In the genomic region with DNA sequence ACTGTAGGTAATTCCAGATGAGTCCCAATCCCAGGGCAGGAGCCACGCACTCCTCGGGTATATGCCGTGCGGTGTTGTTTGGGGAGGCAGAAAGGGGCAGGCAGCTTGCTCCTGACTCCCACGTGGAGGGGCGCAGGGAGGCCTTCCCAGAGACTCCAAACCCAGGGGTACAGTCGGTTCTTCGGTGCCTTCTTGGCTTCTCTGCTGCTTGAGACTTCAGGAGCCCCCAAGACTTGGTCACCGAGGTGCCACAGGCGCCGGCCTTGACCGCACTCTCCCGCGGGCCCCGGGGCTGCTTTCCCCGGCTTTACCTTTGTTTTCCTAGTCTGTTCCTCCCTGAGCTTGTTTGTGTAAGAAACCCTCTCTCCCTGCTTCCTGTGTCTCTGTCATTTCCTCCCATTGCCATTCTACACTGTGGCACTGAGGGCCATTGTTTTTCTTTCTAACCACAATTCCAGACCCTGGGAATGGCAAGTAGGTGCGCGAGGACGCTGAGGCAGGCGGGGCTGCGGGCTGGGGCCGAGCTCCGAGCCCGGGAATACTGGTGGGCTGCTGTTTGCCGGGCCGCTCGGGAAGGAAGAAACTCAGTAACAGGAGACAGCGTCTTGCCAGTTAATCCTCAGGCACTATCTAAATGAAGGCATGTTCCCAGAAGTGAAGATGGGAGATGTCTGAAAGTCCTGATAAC, we compare ENCODE assay signal across 16 cellular contexts.
A peak's percentile ranks its signal among the peaks of the same experiment; 100 is the strongest.
DNase-seq lines count a peak whose midpoint lies in the region; ATAC-seq, FAIRE-seq and TF ChIP-seq lines count a peak whose summit lies in the region.
"Had no signal": no experiment of that assay in that cellular context is flagged by ENCODE, and none has a peak within 500 bp of the region (broad histone marks: within the 10 kb centered on the region; RNA-seq: fewer than 3 reads in every experiment).

No MANE protein-coding gene starts in this region.

- no peaks in the 10 kb centered on the region for H4K20me1 ChIP-seq in endothelial cell of umbilical vein (replicated peaks; ENCODE audit: control insufficient read depth, extremely low read depth, insufficient read depth, low read length)

- H3K27me3 ChIP-seq in left ventricle myocardium inferior (ENCODE audit: low read depth) (peaks cover 6% of the 10 kb centered on the region), heart left ventricle (peaks cover 0 to 17% (median 0%) of the 10 kb centered on the region in 9 donors), endothelial cell of umbilical vein (ENCODE audit: control insufficient read depth in 2 of 2, insufficient read depth in 2 of 2, low read length in 2 of 2) (peaks cover 4 to 29% of the 10 kb centered on the region in 2 experiments), ascending aorta (no peaks in the 10 kb centered on the region), WERI-Rb-1 (ENCODE audit: insufficient read depth, low read depth, severe bottlenecking) (no peaks in the 10 kb centered on the region)

- intact Hi-C loops in left ventricle myocardium inferior (cut with micrococcal nuclease): no loop called here
- intact Hi-C loops in heart left ventricle (cut with DNase I): loop anchor here in 1 of 10 donors (10.0 kb wide), 1 partner anchor 169 kb away; no protein-coding TSS in a partner anchor
- intact Hi-C loops in endothelial cell of umbilical vein (cut with micrococcal nuclease): loop anchor here (1.0 to 2.0 kb wide), 3 partner anchors 54 to 215 kb away; a partner anchor contains a TSS
- intact Hi-C loops in ascending aorta (cut with DNase I): no loop called here

- peak overlapping the region; percentile 60 for H3K4me3 Mint-ChIP-seq in mesothelial cell of epicardium
- H3K4me3 Mint-ChIP-seq: activated B cell treated with CpG ODN at 0.5 μM for 24 hours had no signal

- CTCF ChIA-PET in endothelial cell of umbilical vein (lab: Charles Lee): interaction anchor here (0.8 to 0.9 kb wide), 2 partner anchors 13 kb away, joined by 3 to 4 read pairs; no protein-coding TSS in a partner anchor

- H3K9me3 Mint-ChIP-seq in mesothelial cell of epicardium: no peaks in the 10 kb centered on the region
- H3K9me3 Mint-ChIP-seq: activated B cell treated with CpG ODN at 0.5 μM for 24 hours had no signal

- dilution Hi-C loops in endothelial cell of umbilical vein (cut with MboI; ENCODE audit: extremely low pct_ligation_motif_present, low sequenced_read_pairs): no loop called here

- TF ChIP-seq CTCF in left ventricle myocardium inferior (IDR thresholded peaks at IDR 0.05; ENCODE audit: borderline replicate concordance) (no peak), heart left ventricle (IDR thresholded peaks at IDR 0.05) (no peak), endothelial cell of umbilical vein (IDR thresholded peaks at IDR 0.05; ENCODE audit: extremely low read depth in 1 of 2, insufficient read depth in 1 of 2, low read depth in 1 of 2, low read length in 2 of 2) (no peak), mesothelial cell of epicardium (IDR thresholded peaks at IDR 0.05; ENCODE audit: unreplicated experiment) (no peak), ascending aorta (IDR thresholded peaks at IDR 0.05) (no peak), WERI-Rb-1 (IDR thresholded peaks at IDR 0.05; ENCODE audit: low read depth, low read length) (no peak)

- peak overlapping the region; percentile 93 for H3K4me2 ChIP-seq in endothelial cell of umbilical vein (ENCODE audit: insufficient read depth, low read length)
- H3K4me2 ChIP-seq: A549 had no signal

- no peaks in the 10 kb centered on the region for H3K9me3 ChIP-seq in left ventricle myocardium inferior (replicated peaks)
- no peaks in the 10 kb centered on the region for H3K9me3 ChIP-seq in heart left ventricle
- H3K9me3 ChIP-seq in endothelial cell of umbilical vein (replicated peaks; ENCODE audit: control insufficient read depth, insufficient read depth, low read length): no peaks in the 10 kb centered on the region
- H3K9me3 ChIP-seq in ascending aorta: no peaks in the 10 kb centered on the region
- no peaks in the 10 kb centered on the region for H3K9me3 ChIP-seq in WERI-Rb-1 (ENCODE audit: severe bottlenecking)
- H3K9me3 ChIP-seq: A549, tibial nerve had no signal

- peak overlapping the region; percentile 30 for H3K27ac ChIP-seq in left ventricle myocardium inferior (replicated peaks)
- no peak overlapping the region for H3K27ac ChIP-seq in heart left ventricle
- H3K27ac ChIP-seq in endothelial cell of umbilical vein (ENCODE audit: insufficient read depth, low read depth, low read length): peak overlapping the region; percentile 28
- H3K27ac ChIP-seq in ascending aorta: no peak overlapping the region
- H3K27ac ChIP-seq in WERI-Rb-1: no peak overlapping the region
- H3K27ac ChIP-seq: A549, SK-N-MC, tibial nerve had no signal

- peak overlapping the region; percentile 11 for H3K9ac ChIP-seq in endothelial cell of umbilical vein (replicated peaks; ENCODE audit: extremely low read depth, insufficient read depth, low read length)

- no peaks in the 10 kb centered on the region for H3K79me2 ChIP-seq in endothelial cell of umbilical vein (ENCODE audit: control insufficient read depth, insufficient read depth, low read length)

- no TSS peak for BruUV-seq in endothelial cell of umbilical vein (replicated peaks; lab: Mats Ljungman, UMichigan)

- POLR2A ChIA-PET in endothelial cell of umbilical vein (lab: Charles Lee): no interaction called here

- H3K27me3 Mint-ChIP-seq in mesothelial cell of epicardium (ENCODE audit: low read depth): peaks cover 10% of the 10 kb centered on the region

- no peak for DNase-seq in left ventricle myocardium inferior
- no peak for DNase-seq in heart left ventricle
- DNase-seq in endothelial cell of umbilical vein (ENCODE audit: low read depth, low spot score): peak; percentile 8
- DNase-seq in mesothelial cell of epicardium (ENCODE audit: low spot score in 2 of 2, unreplicated experiment in 2 of 2): peak in 1 of 2 experiments; percentile 46
- no peak for DNase-seq in AG08395 (ENCODE audit: low spot score)
- DNase-seq in ascending aorta (ENCODE audit: low spot score in 2 of 2): no peak
- DNase-seq in WERI-Rb-1: no peak
- DNase-seq: activated B cell treated with CpG ODN at 0.5 μM for 24 hours, GOT3, NCI-H146, NCI-H748 treated with DMSO at 0.1 percent for 48 hours had no signal

- peaks cover 22% of the 10 kb centered on the region for H3K4me1 Mint-ChIP-seq in mesothelial cell of epicardium
- H3K4me1 Mint-ChIP-seq: activated B cell treated with CpG ODN at 0.5 μM for 24 hours had no signal

- peak; percentile 78 for FAIRE-seq in endothelial cell of umbilical vein (lab: Jason Lieb, UNC)
- FAIRE-seq: A549, HTR-8/SVneo had no signal

- H2AFZ ChIP-seq in endothelial cell of umbilical vein (ENCODE audit: low read depth, low read length): peak overlapping the region; percentile 81

- no peak for ATAC-seq in heart left ventricle
- no peak for ATAC-seq in HG02840 (IDR thresholded peaks at IDR 0.05; ENCODE audit: low FRiP score, unreplicated experiment)
- ATAC-seq: A549 had no signal

- TF ChIP-seq POLR2A in heart left ventricle (IDR thresholded peaks at IDR 0.05) (no peak), endothelial cell of umbilical vein (IDR thresholded peaks at IDR 0.05; ENCODE audit: low read depth, low read length) (no peak)

- H3K36me3 ChIP-seq in left ventricle myocardium inferior (no peaks in the 10 kb centered on the region), heart left ventricle (no peaks in the 10 kb centered on the region), endothelial cell of umbilical vein (ENCODE audit: control insufficient read depth in 2 of 2, extremely low read depth in 1 of 2, insufficient read depth in 2 of 2, low read length in 2 of 2) (no peaks in the 10 kb centered on the region), ascending aorta (no peaks in the 10 kb centered on the region), WERI-Rb-1 (no peaks in the 10 kb centered on the region)
- H3K36me3 ChIP-seq: tibial nerve had no signal

- peak overlapping the region; percentile 64 for H3K27ac Mint-ChIP-seq in mesothelial cell of epicardium
- H3K27ac Mint-ChIP-seq: activated B cell treated with CpG ODN at 0.5 μM for 24 hours had no signal

- H3K4me3 ChIP-seq in left ventricle myocardium inferior (no peak overlapping the region), heart left ventricle (peak overlapping the region in 2 of 12 donors; percentile 10 to 12), endothelial cell of umbilical vein (replicated peaks in 1 of 3; ENCODE audit: insufficient read depth in 1 of 3, low read depth in 1 of 3, low read length in 3 of 3) (peak overlapping the region in 2 of 3 experiments; percentile 27 to 44), ascending aorta (no peak overlapping the region), WERI-Rb-1 (ENCODE audit: low read depth, low read length) (no peak overlapping the region)
- H3K4me3 ChIP-seq: A549, SK-N-MC, tibial nerve had no signal

- no peaks in the 10 kb centered on the region for H3K9me1 ChIP-seq in endothelial cell of umbilical vein (replicated peaks; ENCODE audit: control insufficient read depth, extremely low read depth, insufficient read depth, low read length)

- H3K4me1 ChIP-seq in left ventricle myocardium inferior (peaks cover 32% of the 10 kb centered on the region), heart left ventricle (peaks cover 0 to 29% (median 0%) of the 10 kb centered on the region in 12 donors), endothelial cell of umbilical vein (ENCODE audit: control insufficient read depth, extremely low read depth, insufficient read depth, low read length) (peaks cover 14% of the 10 kb centered on the region), ascending aorta (no peaks in the 10 kb centered on the region)
- H3K4me1 ChIP-seq: A549, tibial nerve had no signal

- no peaks in the 10 kb centered on the region for H3K36me3 Mint-ChIP-seq in mesothelial cell of epicardium

- WGBS in heart left ventricle, 4 donors: 53 to 64% (median 57%) methylated on average over 28 of the region's 28 CpGs

TF ChIP-seq in endothelial cell of umbilical vein, 7 proteins besides CTCF, POLR2A, EP300 and RAD21:
- TF ChIP-seq POLR2AphosphoS5 (IDR thresholded peaks at IDR 0.05; ENCODE audit: insufficient read depth, low read depth, low read length) (peak; percentile 56), MYC (IDR thresholded peaks at IDR 0.05; ENCODE audit: low read depth, low read length) (no peak), GATA2 (IDR thresholded peaks at IDR 0.05; ENCODE audit: insufficient read depth, insufficient read length, low read depth, low read length) (peak; percentile 62), JUN (IDR thresholded peaks at IDR 0.05; ENCODE audit: borderline replicate concordance, insufficient read depth, insufficient read length, low read depth) (no peak), EZH2 (IDR thresholded peaks at IDR 0.05; ENCODE audit: borderline replicate concordance, low read depth, low read length, severe bottlenecking) (no peak), FOS (IDR thresholded peaks at IDR 0.05; ENCODE audit: borderline replicate concordance, insufficient read depth, low read length) (peak; percentile 26)
- TF ChIP-seq, protein P1, sequence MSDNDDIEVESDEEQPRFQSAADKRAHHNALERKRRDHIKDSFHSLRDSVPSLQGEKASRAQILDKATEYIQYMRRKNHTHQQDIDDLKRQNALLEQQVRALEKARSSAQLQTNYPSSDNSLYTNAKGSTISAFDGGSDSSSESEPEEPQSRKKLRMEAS (IDR thresholded peaks at IDR 0.05; ENCODE audit: insufficient read depth, insufficient read length): no peak

Comparison
In these comparisons a context has a peak if more than half of its experiments do, and no peak if none do; other contexts are left out.
1. H3K27ac ChIP-seq: peak in left ventricle myocardium inferior (single experiment) and endothelial cell of umbilical vein (single experiment); none in heart left ventricle (0 of 12), ascending aorta (0 of 2) and WERI-Rb-1 (single experiment).
2. H3K4me3 ChIP-seq: peak in endothelial cell of umbilical vein (2 of 3); none in left ventricle myocardium inferior (single experiment), ascending aorta (0 of 2) and WERI-Rb-1 (single experiment).